Comparison of ENCODE assay signal across 19 cellular contexts in genomic region chr10:36602374-36602773, GRCh38.
A peak's percentile ranks its signal among the peaks of the same experiment; 100 is the strongest.
DNase-seq lines count a peak whose midpoint lies in the region; ATAC-seq and TF ChIP-seq lines count a peak whose summit lies in the region.
"Had no signal": no experiment of that assay in that cellular context is flagged by ENCODE, and none has a peak within 500 bp of the region (broad histone marks: within the 10 kb centered on the region; RNA-seq: fewer than 3 reads in every experiment).

No MANE protein-coding gene starts in this region.

- no peaks in the 10 kb centered on the region for H3K79me2 ChIP-seq in ACC112 (ENCODE audit: control insufficient read depth, insufficient read depth, low read length, unreplicated experiment)

- H3K9me3 ChIP-seq in CD8-positive, alpha-beta T cell (ENCODE audit: low read length): no peaks in the 10 kb centered on the region
- H3K9me3 ChIP-seq: lower lobe of right lung, SJSA1 had no signal

- H3K4me3 ChIP-seq in ACC112 (ENCODE audit: low read depth, low read length): peak overlapping the region; percentile 13; the same call in 1 of the 2 replicates
- H3K4me3 ChIP-seq in fibroblast of villous mesenchyme (ENCODE audit: low read depth, low read length): no peak overlapping the region
- no peak overlapping the region for H3K4me3 ChIP-seq in CD8-positive, alpha-beta T cell (ENCODE audit: low read depth, low read length)
- H3K4me3 ChIP-seq: lower lobe of right lung, SJSA1 had no signal

- H3K27me3 ChIP-seq in ACC112 (ENCODE audit: insufficient read depth, low read length): no peaks in the 10 kb centered on the region
- H3K27me3 ChIP-seq in CD8-positive, alpha-beta T cell (ENCODE audit: insufficient read depth, low read length): no peaks in the 10 kb centered on the region
- H3K27me3 ChIP-seq: SJSA1 had no signal

- H3K4me1 Mint-ChIP-seq in CD8-positive, alpha-beta T cell (ENCODE audit: low read depth): no peaks in the 10 kb centered on the region
- H3K4me1 Mint-ChIP-seq: activated naive CD8-positive, alpha-beta T cell treated with anti-CD3 and anti-CD28 coated beads, Interleukin-2, amount 50 U/mL, for 24 hours; natural killer cell; stimulated activated effector memory CD8-positive, alpha-beta T cell treated with anti-CD3 and anti-CD28 coated beads, Interleukin-12 subunit alpha, Interleukin-12 subunit beta, amount 100 ng/mL, for 72 hours had no signal

- CTCF ChIA-PET in CD8-positive, alpha-beta T cell (lab: Charles Lee): no interaction called here

- no peak overlapping the region for H3K27ac ChIP-seq in ACC112 (ENCODE audit: low read depth, low read length)
- H3K27ac ChIP-seq in CD8-positive, alpha-beta T cell (ENCODE audit: low read depth, low read length): no peak overlapping the region
- H3K27ac ChIP-seq: lower lobe of right lung, SJSA1 had no signal

- ATAC-seq in HG02798 (IDR thresholded peaks at IDR 0.05; ENCODE audit: poor library complexity, unreplicated experiment): no peak
- ATAC-seq in CD8-positive, alpha-beta T cell: no peak
- ATAC-seq in GM18502 (IDR thresholded peaks at IDR 0.05; ENCODE audit: poor library complexity, unreplicated experiment): no peak
- ATAC-seq: activated naive CD8-positive, alpha-beta T cell treated with anti-CD3 and anti-CD28 coated beads, Interleukin-2, amount 50 U/mL, for 24 hours; activated T-cell treated with anti-CD3 and anti-CD28 coated beads, Interleukin-2, amount 50 U/mL, for 72 hours; lower lobe of right lung; natural killer cell; stimulated activated effector memory CD8-positive, alpha-beta T cell treated with anti-CD3 and anti-CD28 coated beads, Interleukin-12 subunit alpha, Interleukin-12 subunit beta, amount 100 ng/mL, for 72 hours had no signal

- no peaks in the 10 kb centered on the region for H3K36me3 Mint-ChIP-seq in CD8-positive, alpha-beta T cell
- H3K36me3 Mint-ChIP-seq: natural killer cell; stimulated activated effector memory CD8-positive, alpha-beta T cell treated with anti-CD3 and anti-CD28 coated beads, Interleukin-12 subunit alpha, Interleukin-12 subunit beta, amount 100 ng/mL, for 72 hours had no signal

- peak; percentile 81 for DNase-seq in HCEC 1CT
- DNase-seq in astrocyte of the hippocampus (ENCODE audit: low read depth, low spot score): peak; percentile 45
- peak; percentile 50 for DNase-seq in fibroblast of villous mesenchyme (ENCODE audit: low read depth)
- no peak for DNase-seq in ecto neural progenitor cell (ENCODE audit: low spot score)
- DNase-seq in CD8-positive, alpha-beta T cell: no peak
- DNase-seq: activated CD4-positive, alpha-beta T cell treated with anti-CD3 and anti-CD28 coated beads, Interleukin-2, amount 50 U/mL, for 4 hours; activated naive CD8-positive, alpha-beta T cell treated with anti-CD3 and anti-CD28 coated beads, Interleukin-2, amount 50 U/mL, for 24 hours; activated T-cell treated with anti-CD3 and anti-CD28 coated beads, Interleukin-2, amount 50 U/mL, for 72 hours; cortex of kidney; DMS 273 treated with DMSO at 0.1 percent for 48 hours; lower lobe of right lung; natural killer cell; NCI-H226; trophoblast cell had no signal

- intact Hi-C loops in CD8-positive, alpha-beta T cell (cut with DNase I, micrococcal nuclease): no loop called here

- POLR2A ChIA-PET in CD8-positive, alpha-beta T cell (lab: Charles Lee): no interaction called here

- TF ChIP-seq CTCF in fibroblast of villous mesenchyme (IDR thresholded peaks at IDR 0.05; ENCODE audit: insufficient read depth, low read depth, low read length): no peak
- no peak for TF ChIP-seq CTCF in CD8-positive, alpha-beta T cell (IDR thresholded peaks at IDR 0.05)

- no peak overlapping the region for H3K27ac Mint-ChIP-seq in CD8-positive, alpha-beta T cell
- H3K27ac Mint-ChIP-seq: activated naive CD8-positive, alpha-beta T cell treated with anti-CD3 and anti-CD28 coated beads, Interleukin-2, amount 50 U/mL, for 24 hours; activated T-cell treated with anti-CD3 and anti-CD28 coated beads, Interleukin-2, amount 50 U/mL, for 72 hours; natural killer cell; stimulated activated effector memory CD8-positive, alpha-beta T cell treated with anti-CD3 and anti-CD28 coated beads, Interleukin-12 subunit alpha, Interleukin-12 subunit beta, amount 100 ng/mL, for 72 hours had no signal

- H2AFZ ChIP-seq in ACC112 (ENCODE audit: low read length, unreplicated experiment): peak overlapping the region; percentile 35

- no peaks in the 10 kb centered on the region for H3K27me3 Mint-ChIP-seq in CD8-positive, alpha-beta T cell (ENCODE audit: low read depth)
- H3K27me3 Mint-ChIP-seq: activated naive CD8-positive, alpha-beta T cell treated with anti-CD3 and anti-CD28 coated beads, Interleukin-2, amount 50 U/mL, for 24 hours had no signal

- H3K36me3 ChIP-seq in ACC112 (ENCODE audit: insufficient read depth, low read length): no peaks in the 10 kb centered on the region
- H3K36me3 ChIP-seq in CD8-positive, alpha-beta T cell (ENCODE audit: insufficient read depth, low read length): no peaks in the 10 kb centered on the region
- H3K36me3 ChIP-seq: lower lobe of right lung, SJSA1 had no signal

- H3K9me3 Mint-ChIP-seq in CD8-positive, alpha-beta T cell: peaks cover 19% of the 10 kb centered on the region

- peaks cover 23% of the 10 kb centered on the region for H3K4me1 ChIP-seq in ACC112 (ENCODE audit: control insufficient read depth, insufficient read depth, low read length, unreplicated experiment)
- H3K4me1 ChIP-seq in CD8-positive, alpha-beta T cell (ENCODE audit: insufficient read depth, low read length): no peaks in the 10 kb centered on the region
- H3K4me1 ChIP-seq: lower lobe of right lung had no signal

- no peak overlapping the region for H3K4me3 Mint-ChIP-seq in CD8-positive, alpha-beta T cell
- H3K4me3 Mint-ChIP-seq: activated naive CD8-positive, alpha-beta T cell treated with anti-CD3 and anti-CD28 coated beads, Interleukin-2, amount 50 U/mL, for 24 hours; activated T-cell treated with anti-CD3 and anti-CD28 coated beads, Interleukin-2, amount 50 U/mL, for 72 hours; natural killer cell; stimulated activated effector memory CD8-positive, alpha-beta T cell treated with anti-CD3 and anti-CD28 coated beads, Interleukin-12 subunit alpha, Interleukin-12 subunit beta, amount 100 ng/mL, for 72 hours had no signal

Comparison
In these comparisons a context has a peak if more than half of its experiments do, and no peak if none do; other contexts are left out.
1. DNase-seq: peak in HCEC 1CT (single experiment), astrocyte of the hippocampus (single experiment) and fibroblast of villous mesenchyme (single experiment); none in ecto neural progenitor cell (single experiment) and CD8-positive, alpha-beta T cell (0 of 7).